In genomic region chr4:183344523-183345255, GRCh38 we compare ENCODE assay signal across 1 cellular context.
TF ChIP-seq lines count a peak whose summit lies in the region.

No MANE protein-coding gene starts in this region.

TF ChIP-seq in K562, 482 proteins besides CTCF, POLR2A, EP300 and RAD21:
- TF ChIP-seq ZFP30 (CRISPR knock-in tag; IDR thresholded peaks at IDR 0.05; ENCODE audit: borderline replicate concordance) (no peak), YBX1 (IDR thresholded peaks at IDR 0.05) (no peak), MIER1 (IDR thresholded peaks at IDR 0.05; ENCODE audit: low read depth) (no peak), ZBTB9 (CRISPR knock-in tag; IDR thresholded peaks at IDR 0.05) (no peak), ZNF121 (CRISPR knock-in tag; conservative IDR thresholded peaks at IDR 0.05) (0 out of 2 replicates have a peak, but pooled peaks have one; percentile 23), TGIF2 (CRISPR knock-in tag; IDR thresholded peaks at IDR 0.05) (no peak)
